ENCODE assay signal across 8 cellular contexts in the genomic region with DNA sequence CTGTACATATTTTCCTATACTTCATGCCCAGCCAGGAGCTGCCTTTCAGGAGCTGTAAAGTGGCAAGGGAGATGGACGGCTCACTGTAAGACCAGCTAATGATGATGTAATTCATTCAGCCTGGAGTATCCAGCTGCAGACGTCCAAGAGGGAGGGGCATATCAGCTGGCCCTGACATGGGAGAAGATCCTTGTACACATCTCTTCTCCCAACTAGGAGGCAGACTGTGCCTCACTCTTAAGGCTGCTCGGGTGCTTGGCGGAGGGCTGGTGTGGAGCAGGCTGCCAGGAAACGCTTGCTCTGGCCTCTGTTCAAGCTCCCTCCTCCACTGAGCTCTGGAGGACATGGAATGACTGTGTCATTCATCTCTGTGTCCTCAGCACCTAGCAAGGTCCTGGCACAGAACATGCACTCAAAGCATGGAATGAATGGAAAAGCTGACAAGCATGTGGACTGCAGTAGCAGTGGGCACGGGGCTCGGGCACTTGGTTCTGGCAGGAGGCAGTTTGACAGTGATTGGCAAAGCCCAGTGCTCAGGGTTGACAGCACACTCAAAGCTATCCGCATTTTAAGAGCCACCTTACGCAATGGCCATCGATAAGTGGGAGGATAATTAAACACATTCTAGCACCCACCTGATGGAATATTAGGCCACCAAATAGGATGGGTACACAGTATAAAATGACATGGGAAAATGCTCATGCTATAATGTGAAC.
DNase-seq lines count a peak whose midpoint lies in the region; ATAC-seq and TF ChIP-seq lines count a peak whose summit lies in the region.

No MANE protein-coding gene starts in this region.

- peak overlapping the region in 6 of 8 donors; percentile 36 to 70 (median 57) for H3K27ac Mint-ChIP-seq in CD8-positive, alpha-beta memory T cell
- H3K27ac Mint-ChIP-seq in naive thymus-derived CD8-positive, alpha-beta T cell, result peak overlapping the region in 3 of 10 donors; percentile 48 to 76 (median 49)
- no peak overlapping the region for H3K27ac Mint-ChIP-seq in endodermal cell

- WGBS in endodermal cell (ENCODE audit: insufficient coverage in 1 of 2, insufficient read length in 1 of 2), 2 experiments, result 86 to 91% methylated on average over 9 to 10 of the region's 10 CpGs

- peaks cover 0 to 94% (median 21%) of the 10 kb centered on the region in 3 donors for H3K36me3 Mint-ChIP-seq in CD8-positive, alpha-beta memory T cell
- H3K36me3 Mint-ChIP-seq in naive thymus-derived CD8-positive, alpha-beta T cell, result peaks cover 0 to 84% (median 14%) of the 10 kb centered on the region in 3 donors
- peaks cover 8% of the 10 kb centered on the region for H3K36me3 Mint-ChIP-seq in endodermal cell (ENCODE audit: low read depth)

- no peaks in the 10 kb centered on the region for H3K27me3 ChIP-seq in CD8-positive, alpha-beta memory T cell (ENCODE audit: insufficient read depth, low read length, poor library complexity, severe bottlenecking)
- H3K27me3 ChIP-seq in dorsolateral prefrontal cortex (no peaks in the 10 kb centered on the region), muscle layer of colon (ENCODE audit: control insufficient read depth in 1 of 2, insufficient read depth in 2 of 2, low read length in 2 of 2) (no peaks in the 10 kb centered on the region), endodermal cell (ENCODE audit: control insufficient read depth, insufficient read depth, low read length, poor library complexity, severe bottlenecking) (no peaks in the 10 kb centered on the region)

- H3K9me3 ChIP-seq in CD8-positive, alpha-beta memory T cell (ENCODE audit: low read length), result no peaks in the 10 kb centered on the region
- no peaks in the 10 kb centered on the region for H3K9me3 ChIP-seq in muscle layer of colon (ENCODE audit: low read length)
- no peaks in the 10 kb centered on the region for H3K9me3 ChIP-seq in endodermal cell (ENCODE audit: control insufficient read depth, low read length)

- intact Hi-C loops in dorsolateral prefrontal cortex (cut with DNase I), result loop anchor here in 1 of 2 donors (5.0 kb wide), 2 partner anchors 38 to 72 kb away; a partner anchor contains a TSS

- no peak overlapping the region for H3K4me3 ChIP-seq in CD8-positive, alpha-beta memory T cell (ENCODE audit: low read length)
- H3K4me3 ChIP-seq in dorsolateral prefrontal cortex, result peak overlapping the region in 1 of 59 donors; percentile 3
- no peak overlapping the region for H3K4me3 ChIP-seq in muscle layer of colon (ENCODE audit: low read depth in 1 of 2, low read length in 2 of 2)
- no peak overlapping the region for H3K4me3 ChIP-seq in endodermal cell (ENCODE audit: low read length)

- no peak overlapping the region for H3K4me3 Mint-ChIP-seq in CD8-positive, alpha-beta memory T cell
- no peak overlapping the region for H3K4me3 Mint-ChIP-seq in naive thymus-derived CD8-positive, alpha-beta T cell
- no peak overlapping the region for H3K4me3 Mint-ChIP-seq in endodermal cell

- H3K36me3 ChIP-seq in CD8-positive, alpha-beta memory T cell (ENCODE audit: insufficient read depth, low read length), result peaks cover 49% of the 10 kb centered on the region
- peaks cover 60% of the 10 kb centered on the region for H3K36me3 ChIP-seq in muscle layer of colon (ENCODE audit: insufficient read depth, low read length)
- no peaks in the 10 kb centered on the region for H3K36me3 ChIP-seq in endodermal cell (ENCODE audit: control insufficient read depth, insufficient read depth, low read length)

- ATAC-seq in GM21723 (IDR thresholded peaks at IDR 0.05; ENCODE audit: unreplicated experiment), result no peak
- ATAC-seq in naive thymus-derived CD8-positive, alpha-beta T cell, result no peak

- TF ChIP-seq CTCF in dorsolateral prefrontal cortex (IDR thresholded peaks at IDR 0.05 in 54 of 56, conservative IDR thresholded peaks at IDR 0.05 in 2 of 56; ENCODE audit: low read depth in 1 of 56, partially characterized antibody in 56 of 56) (peak in 30 of 56 donors; percentile 6 to 51 (median 26)), GM10266 (IDR thresholded peaks at IDR 0.05; ENCODE audit: control insufficient read depth, insufficient read depth, low read depth, missing control alignments) (no peak), endodermal cell (conservative IDR thresholded peaks at IDR 0.05) (no peak)

- H3K9ac ChIP-seq in muscle layer of colon (ENCODE audit: low read length) (peak overlapping the region; percentile 9), endodermal cell (ENCODE audit: extremely low read depth, low read length, poor library complexity, severe bottlenecking) (no peak overlapping the region)

- DNase-seq in CD8-positive, alpha-beta memory T cell, result no peak
- peak; percentile 66 for DNase-seq in NCI-H2227 (lab: John Stamatoyannopoulos, UW; ENCODE audit: unreplicated experiment)
- peak; percentile 39 to 79 (median 74) for DNase-seq in dorsolateral prefrontal cortex
- no peak for DNase-seq in GM10266 (ENCODE audit: extremely low spot score)
- DNase-seq in naive thymus-derived CD8-positive, alpha-beta T cell, result no peak
- no peak for DNase-seq in endodermal cell

- no peaks in the 10 kb centered on the region for H3K4me1 ChIP-seq in CD8-positive, alpha-beta memory T cell (ENCODE audit: insufficient read depth, low read length)
- H3K4me1 ChIP-seq in muscle layer of colon (ENCODE audit: insufficient read depth, low read length) (peaks cover 60% of the 10 kb centered on the region), endodermal cell (ENCODE audit: control insufficient read depth, insufficient read depth, low read length) (peaks cover 4% of the 10 kb centered on the region)

- CTCF ChIA-PET in CD8-positive, alpha-beta memory T cell (lab: Charles Lee), result interaction anchor here (0.7 to 1.4 kb wide), 2 partner anchors 10 to 61 kb away, joined by 3 to 5 read pairs; no protein-coding TSS in a partner anchor

- H3K4me1 Mint-ChIP-seq in CD8-positive, alpha-beta memory T cell, result peaks cover 16 to 36% (median 21%) of the 10 kb centered on the region in 3 donors
- peaks cover 4 to 25% (median 16%) of the 10 kb centered on the region in 4 donors for H3K4me1 Mint-ChIP-seq in naive thymus-derived CD8-positive, alpha-beta T cell
- H3K4me1 Mint-ChIP-seq in endodermal cell, result peaks cover 2% of the 10 kb centered on the region

- H3K9me3 Mint-ChIP-seq in CD8-positive, alpha-beta memory T cell, result no peaks in the 10 kb centered on the region
- no peaks in the 10 kb centered on the region for H3K9me3 Mint-ChIP-seq in naive thymus-derived CD8-positive, alpha-beta T cell
- H3K9me3 Mint-ChIP-seq in endodermal cell, result no peaks in the 10 kb centered on the region

- peaks cover 0 to 2% of the 10 kb centered on the region in 2 donors for H3K27me3 Mint-ChIP-seq in CD8-positive, alpha-beta memory T cell
- H3K27me3 Mint-ChIP-seq in naive thymus-derived CD8-positive, alpha-beta T cell, result no peaks in the 10 kb centered on the region
- no peaks in the 10 kb centered on the region for H3K27me3 Mint-ChIP-seq in endodermal cell (ENCODE audit: insufficient read depth)

- POLR2A ChIA-PET in CD8-positive, alpha-beta memory T cell (lab: Charles Lee), result no interaction called here
- POLR2A ChIA-PET in naive thymus-derived CD8-positive, alpha-beta T cell (lab: Charles Lee), result interaction anchor here (0.9 kb wide), 1 partner anchor 73 kb away, joined by 3 read pairs; no protein-coding TSS in a partner anchor

- H3K27ac ChIP-seq in CD8-positive, alpha-beta memory T cell (ENCODE audit: low read depth, low read length), result no peak overlapping the region
- H3K27ac ChIP-seq in dorsolateral prefrontal cortex (peak overlapping the region in 35 of 59 donors; percentile 2 to 72 (median 31)), muscle layer of colon (ENCODE audit: low read depth, low read length) (peak overlapping the region; percentile 72), endodermal cell (ENCODE audit: low read depth, low read length) (no peak overlapping the region)

Comparison
In these comparisons a context has a peak if more than half of its experiments do, and no peak if none do; other contexts are left out.
1. DNase-seq: peak in NCI-H2227 (single experiment) and dorsolateral prefrontal cortex (10 of 10); none in CD8-positive, alpha-beta memory T cell (0 of 5), GM10266 (single experiment), naive thymus-derived CD8-positive, alpha-beta T cell (0 of 10) and endodermal cell (single experiment).
2. H3K27ac ChIP-seq: peak in dorsolateral prefrontal cortex (35 of 59) and muscle layer of colon (single experiment); none in CD8-positive, alpha-beta memory T cell (single experiment) and endodermal cell (single experiment).
3. CTCF ChIP-seq: peak in dorsolateral prefrontal cortex (30 of 56); none in GM10266 (single experiment) and endodermal cell (single experiment).